ENCODE assay signal across 10 cellular contexts in the genomic region with DNA sequence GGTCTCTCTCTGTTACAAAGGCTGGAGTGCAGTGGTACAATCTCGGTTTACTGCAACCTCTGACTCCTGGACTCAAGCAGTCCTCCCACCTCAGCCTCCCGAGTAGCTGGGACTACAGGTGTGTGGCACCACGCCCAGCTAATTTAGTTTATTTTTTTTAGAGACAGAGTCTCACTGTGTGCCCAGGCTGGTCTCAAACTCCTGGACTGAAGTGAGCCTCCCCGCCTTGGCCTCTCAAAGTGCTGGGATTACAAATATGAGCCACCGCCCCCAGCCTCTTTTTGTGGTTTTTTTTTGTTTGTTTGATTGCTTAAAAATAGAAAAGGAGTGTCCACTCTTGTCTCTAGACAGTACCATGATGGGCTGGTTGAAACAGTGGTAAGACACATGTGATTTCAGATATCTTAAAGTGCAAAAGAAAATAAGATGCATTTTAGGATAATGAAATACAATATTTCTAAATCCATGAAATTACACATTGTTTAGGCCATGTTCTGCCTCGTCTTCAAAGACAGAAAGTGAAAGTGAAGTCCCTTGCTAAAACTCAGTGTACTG. TPM values are rescaled to one million over a fixed set of nuclear protein-coding genes. Genes with fewer than 3 reads are reported as not detected.
A peak's percentile ranks its signal among the peaks of the same experiment; 100 is the strongest.
DNase-seq lines count a peak whose midpoint lies in the region; ATAC-seq, FAIRE-seq and TF ChIP-seq lines count a peak whose summit lies in the region.
"Had no signal": no experiment of that assay in that cellular context is flagged by ENCODE, and none has a peak within 500 bp of the region (broad histone marks: within the 10 kb centered on the region; RNA-seq: fewer than 3 reads in every experiment).

No MANE protein-coding gene starts in this region.

- TF ChIP-seq POLR2A in K562 (conservative IDR thresholded peaks at IDR 0.05), result no peak

- DNase-seq in activated naive CD4-positive, alpha-beta T cell treated with anti-CD3 and anti-CD28 coated beads for 36 hours, result no peak
- no peak for DNase-seq in activated naive CD4-positive, alpha-beta T cell (lab: John Stamatoyannopoulos, UW)
- no peak for DNase-seq in K562 (ENCODE audit: extremely low read depth in 1 of 4, low spot score in 3 of 4)
- DNase-seq in mesothelial cell of epicardium (ENCODE audit: low spot score in 2 of 2, unreplicated experiment in 2 of 2), result no peak
- DNase-seq in type B pancreatic cell (ENCODE audit: extremely low spot score, unreplicated experiment), result no peak
- DNase-seq in neuronal stem cell (ENCODE audit: low spot score), result no peak
- DNase-seq: NCI-H446 treated with DMSO at 0.1 percent for 48 hours had no signal

- no peak overlapping the region for H2BK15ac ChIP-seq in neuronal stem cell (ENCODE audit: low read length)

- no TSS peak for BruUV-seq in K562 (replicated peaks; lab: Mats Ljungman, UMichigan)

- H3K36me3 ChIP-seq in K562 (ENCODE audit: control insufficient read depth, insufficient read depth, low read length) (peaks cover 21% of the 10 kb centered on the region), neuronal stem cell (replicated peaks in 1 of 2; ENCODE audit: control insufficient read depth in 2 of 2, insufficient read depth in 2 of 2, low read length in 2 of 2) (no peaks in the 10 kb centered on the region)

- TF ChIP-seq RAD21 in K562 (CRISPR knock-in tag; conservative IDR thresholded peaks at IDR 0.05 in 1 of 2, IDR thresholded peaks at IDR 0.05 in 1 of 2), result no peak

- no peak overlapping the region for H2BK12ac ChIP-seq in neuronal stem cell (ENCODE audit: low read length)

- H4K8ac ChIP-seq in neuronal stem cell (ENCODE audit: low read depth, low read length), result no peak overlapping the region

- H3K14ac ChIP-seq in neuronal stem cell (ENCODE audit: low read length), result no peak overlapping the region

- no peak overlapping the region for H3K18ac ChIP-seq in neuronal stem cell (ENCODE audit: low read length)

- intact Hi-C loops in activated naive CD4-positive, alpha-beta T cell treated with anti-CD3 and anti-CD28 coated beads for 36 hours (cut with micrococcal nuclease), result loop anchor here (1.0 kb wide), 3 partner anchors 26 to 44 kb away; a partner anchor contains a TSS
- intact Hi-C loops in K562 (cut with micrococcal nuclease), result loop anchor here (5.0 kb wide), 1 partner anchor 37 kb away; no protein-coding TSS in a partner anchor

- POLR2A ChIA-PET in K562 (lab: Yijun Ruan, JAX), result interaction anchor here (0.6 to 3.2 kb wide), 8 partner anchors 8 to 508 kb away, joined by 3 to 19 read pairs (median 4); no protein-coding TSS in a partner anchor

- no peak overlapping the region for H4K91ac ChIP-seq in neuronal stem cell (ENCODE audit: low read depth, low read length, poor library complexity)

- ATAC-seq in K562, result no peak
- ATAC-seq in GM21381 (IDR thresholded peaks at IDR 0.05; ENCODE audit: unreplicated experiment), result no peak
- ATAC-seq in HG03175 (IDR thresholded peaks at IDR 0.05; ENCODE audit: unreplicated experiment), result no peak

- H3K4ac ChIP-seq in neuronal stem cell (ENCODE audit: low read length), result no peak overlapping the region

- H2AFZ ChIP-seq in K562 (ENCODE audit: low read depth, low read length) (peak overlapping the region; percentile 54), neuronal stem cell (ENCODE audit: low read length) (no peak overlapping the region)

- peak overlapping the region; percentile 64 for H3K4me3 Mint-ChIP-seq in activated naive CD4-positive, alpha-beta T cell treated with anti-CD3 and anti-CD28 coated beads for 36 hours
- H3K4me3 Mint-ChIP-seq in mesothelial cell of epicardium (peak overlapping the region; percentile 32), type B pancreatic cell (peak overlapping the region; percentile 71)

- H3K9ac ChIP-seq in K562 (ENCODE audit: insufficient read depth in 1 of 2, low read depth in 2 of 2, low read length in 2 of 2), result peak overlapping the region; percentile 5 to 44; a peak in 3 of 4 replicates
- H3K9ac ChIP-seq in neuronal stem cell (ENCODE audit: low read depth, low read length, poor library complexity), result no peak overlapping the region

- no peak overlapping the region for H3K23ac ChIP-seq in neuronal stem cell (ENCODE audit: low read depth, low read length, poor library complexity)

- TF ChIP-seq CTCF in K562 (IDR thresholded peaks at IDR 0.05 in 2 of 3, conservative IDR thresholded peaks at IDR 0.05 in 1 of 3; ENCODE audit: insufficient read depth in 2 of 3, low read depth in 1 of 3, low read length in 3 of 3) (no peak), mesothelial cell of epicardium (IDR thresholded peaks at IDR 0.05; ENCODE audit: unreplicated experiment) (no peak), type B pancreatic cell (conservative IDR thresholded peaks at IDR 0.05) (no peak)

- 32% methylated on average over 6 of the region's 6 CpGs for WGBS in K562 (ENCODE audit: insufficient coverage, low coverage, missing lambda C conversion rate)
- no CpG with 5 or more reads among the region's 6 CpGs for WGBS in neuronal stem cell (ENCODE audit: extremely low coverage in 2 of 2, insufficient read length in 2 of 2, insufficient replicate concordance in 1 of 2), 2 donors

- in situ Hi-C loops in K562 (cut with MboI), result no loop called here

- H3K36me3 Mint-ChIP-seq in activated naive CD4-positive, alpha-beta T cell treated with anti-CD3 and anti-CD28 coated beads for 36 hours (ENCODE audit: low read depth), result peaks cover 1% of the 10 kb centered on the region
- no peaks in the 10 kb centered on the region for H3K36me3 Mint-ChIP-seq in mesothelial cell of epicardium
- peaks cover 3% of the 10 kb centered on the region for H3K36me3 Mint-ChIP-seq in type B pancreatic cell

- H3K4me2 ChIP-seq in K562 (ENCODE audit: insufficient read depth, low read length), result peak overlapping the region; percentile 77
- no peak overlapping the region for H3K4me2 ChIP-seq in neuronal stem cell (ENCODE audit: insufficient read depth, low read length, poor library complexity, severe bottlenecking)

- no peaks in the 10 kb centered on the region for H3K27me3 Mint-ChIP-seq in activated naive CD4-positive, alpha-beta T cell treated with anti-CD3 and anti-CD28 coated beads for 36 hours (ENCODE audit: low read depth)
- H3K27me3 Mint-ChIP-seq in mesothelial cell of epicardium (ENCODE audit: low read depth) (peaks cover 3% of the 10 kb centered on the region), type B pancreatic cell (no peaks in the 10 kb centered on the region)

- no peak overlapping the region for H2AK5ac ChIP-seq in neuronal stem cell (ENCODE audit: low read depth, low read length)

- peaks cover 27% of the 10 kb centered on the region for H3K79me2 ChIP-seq in K562 (ENCODE audit: control insufficient read depth, insufficient read depth, low read length)

- no peaks in the 10 kb centered on the region for H4K20me1 ChIP-seq in K562 (replicated peaks; ENCODE audit: control insufficient read depth, insufficient read depth, low read length)

- H3K4me1 Mint-ChIP-seq in activated naive CD4-positive, alpha-beta T cell treated with anti-CD3 and anti-CD28 coated beads for 36 hours (ENCODE audit: low read depth), result peaks cover 41% of the 10 kb centered on the region
- H3K4me1 Mint-ChIP-seq in mesothelial cell of epicardium (peaks cover 21% of the 10 kb centered on the region), type B pancreatic cell (ENCODE audit: unreplicated experiment) (peaks cover 29% of the 10 kb centered on the region)

- H3K9me3 ChIP-seq in K562 (replicated peaks; ENCODE audit: control insufficient read depth, insufficient read depth, low read depth, low read length) (0 out of 2 replicates have a peak, but pooled peaks cover 2% of the 10 kb centered on the region), neuronal stem cell (replicated peaks in 1 of 2; ENCODE audit: control insufficient read depth in 2 of 2, insufficient read depth in 1 of 2, low read depth in 1 of 2, low read length in 2 of 2) (no peaks in the 10 kb centered on the region)

- no peak for FAIRE-seq in K562 (lab: Jason Lieb, UNC)

- H3K27ac ChIP-seq in K562 (ENCODE audit: extremely low read depth, low read depth, low read length), result peak overlapping the region; percentile 67
- no peak overlapping the region for H3K27ac ChIP-seq in neuronal stem cell (replicated peaks; ENCODE audit: low read length)
- H3K27ac ChIP-seq: C4-2B had no signal

- no peak overlapping the region for H2BK120ac ChIP-seq in neuronal stem cell (ENCODE audit: low read depth, low read length)

- no peaks in the 10 kb centered on the region for H3K9me1 ChIP-seq in K562 (ENCODE audit: control insufficient read depth, insufficient read depth, low read length)

- TF ChIP-seq EP300 in K562 (IDR thresholded peaks at IDR 0.05; ENCODE audit: low read length), result no peak

- no peaks in the 10 kb centered on the region for H3K79me1 ChIP-seq in neuronal stem cell (ENCODE audit: low read depth, low read length)

- no peaks in the 10 kb centered on the region for H3K27me3 ChIP-seq in K562 (ENCODE audit: control insufficient read depth in 2 of 2, insufficient read depth in 2 of 2, low read length in 2 of 2)
- no peaks in the 10 kb centered on the region for H3K27me3 ChIP-seq in neuronal stem cell (ENCODE audit: control insufficient read depth in 3 of 3, insufficient read depth in 3 of 3, low read depth in 1 of 3, low read length in 3 of 3)

- no peak overlapping the region for H2BK5ac ChIP-seq in neuronal stem cell (ENCODE audit: low read length)

- H3K4me1 ChIP-seq in K562 (replicated peaks in 1 of 2; ENCODE audit: control insufficient read depth in 2 of 2, insufficient read depth in 2 of 2, low read length in 2 of 2) (peaks cover 41 to 48% of the 10 kb centered on the region in 2 experiments), neuronal stem cell (ENCODE audit: control insufficient read depth in 2 of 2, insufficient read depth in 1 of 2, low read depth in 1 of 2, low read length in 2 of 2) (peaks cover 7 to 12% of the 10 kb centered on the region in 2 donors)

- H3K4me3 ChIP-seq in K562, result peak overlapping the region; percentile 3; the same call in 1 of the 2 replicates
- no peak overlapping the region for H3K4me3 ChIP-seq in neuronal stem cell (ENCODE audit: low read length in 2 of 2)

- H3K27ac Mint-ChIP-seq in activated naive CD4-positive, alpha-beta T cell treated with anti-CD3 and anti-CD28 coated beads for 36 hours, result peak overlapping the region; percentile 84
- no peak overlapping the region for H3K27ac Mint-ChIP-seq in mesothelial cell of epicardium
- peak overlapping the region; percentile 32 for H3K27ac Mint-ChIP-seq in type B pancreatic cell

- H3K9me3 Mint-ChIP-seq in activated naive CD4-positive, alpha-beta T cell treated with anti-CD3 and anti-CD28 coated beads for 36 hours, result no peaks in the 10 kb centered on the region
- H3K9me3 Mint-ChIP-seq in mesothelial cell of epicardium (no peaks in the 10 kb centered on the region), type B pancreatic cell (peaks cover 4% of the 10 kb centered on the region)

- CTCF ChIA-PET in activated naive CD4-positive, alpha-beta T cell treated with anti-CD3 and anti-CD28 coated beads for 36 hours (lab: Charles Lee), result interaction anchor here (0.7 to 2.2 kb wide), 5 partner anchors 8 to 94 kb away, joined by 3 to 9 read pairs (median 6); no protein-coding TSS in a partner anchor
- CTCF ChIA-PET in K562 (lab: Yijun Ruan, JAX; ENCODE audit: low intra/inter-chr PET ratio), result no interaction called here

RNA-seq across cellular contexts. Expression of a gene that starts 27.4 kb away (rescaled TPM):
- 1 to 10 TPM; 9.7 to 9.8 TPM for total RNA-seq in activated naive CD4-positive, alpha-beta T cell treated with anti-CD3 and anti-CD28 coated beads for 36 hours
- total RNA-seq in K562 (2011; cell fraction: chromatin; rRNA removed; ENCODE audit: low replicate concordance), result 51.3 and 93.2 TPM in 2 replicates
- total RNA-seq in K562 (2011; cell fraction: nucleolus; rRNA removed), result 39.2 and 39.4 TPM in 2 replicates
- total RNA-seq in K562 (2011; cell fraction: nucleoplasm; rRNA removed), result 29.0 and 33.3 TPM in 2 replicates
- 11.0 and 11.2 TPM in 2 replicates for total RNA-seq in K562 (2014; rRNA removed)
- total RNA-seq in K562 (2014; rRNA removed; fragmentation: Illumina TruSeq; extraction: Trizol), result 6.1 and 10.3 TPM in 2 replicates
- total RNA-seq in K562 (2015; rRNA removed; fragmentation: Illumina TruSeq; extraction: Trizol), result 9.3 and 9.7 TPM in 2 replicates
- total RNA-seq in K562 (2021), result 13.7 and 14.7 TPM in 2 replicates
- polyA plus RNA-seq in K562 (2011; rRNA removed), result 6.9 and 8.6 TPM in 2 replicates
- 4.0 and 9.6 TPM in 2 replicates for polyA plus RNA-seq in K562 (2011; cell fraction: cytosol; rRNA removed)
- 6.8 and 12.9 TPM in 2 replicates for polyA plus RNA-seq in K562 (2011; cell fraction: nucleus; rRNA removed)
- polyA plus RNA-seq in K562 (2012), result 10.5 and 13.3 TPM in 2 replicates
- 10.1 and 12.6 TPM in 2 replicates for polyA plus RNA-seq in K562 (2014; fragmentation: Illumina TruSeq; extraction: Trizol)
- polyA plus RNA-seq in K562 (2014; fragmentation: Nextera tagmentation; extraction: Ambion mirVana), result under 1 TPM; 0.18 to 0.36 TPM
- polyA plus RNA-seq in K562 (2014; rRNA removed), result 9.8 and 10.2 TPM in 2 replicates
- polyA minus RNA-seq in K562 (2011; rRNA and poly(A)+ RNA removed), result 7.7 and 17.3 TPM in 2 replicates
- polyA minus RNA-seq in K562 (2011; cell fraction: cytosol; rRNA and poly(A)+ RNA removed), result 5.1 and 6.4 TPM in 2 replicates
- 9.6 and 11.7 TPM in 2 replicates for polyA minus RNA-seq in K562 (2011; cell fraction: nucleus; rRNA and poly(A)+ RNA removed)
- total RNA-seq in mesothelial cell of epicardium, result 6.0 to 7.5 TPM (median 6.8 TPM) in 3 replicates
- total RNA-seq in type B pancreatic cell (ENCODE audit: low replicate concordance), result 12.9 and 30.4 TPM in 2 replicates
- 4.4 TPM for polyA plus RNA-seq in neuronal stem cell (2013, experiment 1 of 2)
- polyA plus RNA-seq in neuronal stem cell (2013, experiment 2 of 2), result 5.5 TPM

RNA-seq across cellular contexts. Expression of a gene that starts 43.7 kb away (rescaled TPM):
- total RNA-seq in activated naive CD4-positive, alpha-beta T cell treated with anti-CD3 and anti-CD28 coated beads for 36 hours, result 10 to 100 TPM; 16.6 to 17.9 TPM
- total RNA-seq in K562 (2011; cell fraction: chromatin; rRNA removed; ENCODE audit: low replicate concordance), result 116 and 182 TPM in 2 replicates
- total RNA-seq in K562 (2011; cell fraction: nucleolus; rRNA removed), result 70.2 and 72.6 TPM in 2 replicates
- total RNA-seq in K562 (2011; cell fraction: nucleoplasm; rRNA removed), result 82.7 and 89.1 TPM in 2 replicates
- 37.4 and 42.5 TPM in 2 replicates for total RNA-seq in K562 (2014; rRNA removed)
- total RNA-seq in K562 (2014; rRNA removed; fragmentation: Illumina TruSeq; extraction: Trizol), result 37.2 and 38.1 TPM in 2 replicates
- 44.5 and 44.6 TPM in 2 replicates for total RNA-seq in K562 (2015; rRNA removed; fragmentation: Illumina TruSeq; extraction: Trizol)
- 45.7 and 47.0 TPM in 2 replicates for total RNA-seq in K562 (2021)
- polyA plus RNA-seq in K562 (2011; rRNA removed), result 36.5 and 42.5 TPM in 2 replicates
- 43.9 and 59.7 TPM in 2 replicates for polyA plus RNA-seq in K562 (2011; cell fraction: cytosol; rRNA removed)
- polyA plus RNA-seq in K562 (2011; cell fraction: nucleus; rRNA removed), result 78.8 and 96.8 TPM in 2 replicates
- polyA plus RNA-seq in K562 (2012), result 37.6 and 39.5 TPM in 2 replicates
- polyA plus RNA-seq in K562 (2014; fragmentation: Illumina TruSeq; extraction: Trizol), result 48.2 and 49.7 TPM in 2 replicates
- 1 to 10 TPM; 1.7 to 1.8 TPM for polyA plus RNA-seq in K562 (2014; fragmentation: Nextera tagmentation; extraction: Ambion mirVana)
- 31.3 and 39.8 TPM in 2 replicates for polyA plus RNA-seq in K562 (2014; rRNA removed)
- 22.4 and 22.5 TPM in 2 replicates for polyA minus RNA-seq in K562 (2011; rRNA and poly(A)+ RNA removed)
- polyA minus RNA-seq in K562 (2011; cell fraction: cytosol; rRNA and poly(A)+ RNA removed), result 14.8 and 19.9 TPM in 2 replicates
- 17.2 and 23.5 TPM in 2 replicates for polyA minus RNA-seq in K562 (2011; cell fraction: nucleus; rRNA and poly(A)+ RNA removed)
- 45.4 to 47.9 TPM (median 45.7 TPM) in 3 replicates for total RNA-seq in mesothelial cell of epicardium
- total RNA-seq in type B pancreatic cell (ENCODE audit: low replicate concordance), result 47.1 and 55.0 TPM in 2 replicates
- polyA plus RNA-seq in neuronal stem cell (2013, experiment 1 of 2), result 32.5 TPM
- polyA plus RNA-seq in neuronal stem cell (2013, experiment 2 of 2), result 32.9 TPM

RNA-seq across cellular contexts. Expression of a gene that starts 57.2 kb away (rescaled TPM):
- not detected for total RNA-seq in activated naive CD4-positive, alpha-beta T cell treated with anti-CD3 and anti-CD28 coated beads for 36 hours
- not detected in 2 replicates for total RNA-seq in K562 (2011; cell fraction: chromatin; rRNA removed; ENCODE audit: low replicate concordance)
- not detected in 2 replicates for total RNA-seq in K562 (2011; cell fraction: nucleolus; rRNA removed)
- not detected in 2 replicates for total RNA-seq in K562 (2011; cell fraction: nucleoplasm; rRNA removed)
- total RNA-seq in K562 (2014; rRNA removed) (not detected in 2 replicates), K562 (2014; rRNA removed; fragmentation: Illumina TruSeq; extraction: Trizol) (not detected in 2 replicates), K562 (2015; rRNA removed; fragmentation: Illumina TruSeq; extraction: Trizol) (not detected in 2 replicates), K562 (2021) (not detected in 2 replicates), mesothelial cell of epicardium (not detected in 3 replicates), type B pancreatic cell (ENCODE audit: low replicate concordance) (1.3 and 4.9 TPM in 2 replicates)
- polyA plus RNA-seq in K562 (2011; rRNA removed) (not detected in 2 replicates), K562 (2014; fragmentation: Illumina TruSeq; extraction: Trizol) (not detected in 2 replicates), K562 (2014; fragmentation: Nextera tagmentation; extraction: Ambion mirVana) (not detected), K562 (2014; rRNA removed) (not detected in 2 replicates)
- not detected in 2 replicates for polyA plus RNA-seq in K562 (2011; cell fraction: cytosol; rRNA removed)
- polyA plus RNA-seq in K562 (2011; cell fraction: nucleus; rRNA removed), result not detected in 2 replicates
- not detected in 2 replicates for polyA plus RNA-seq in K562 (2012)
- polyA minus RNA-seq in K562 (2011; rRNA and poly(A)+ RNA removed), result not detected in 2 replicates
- not detected in 2 replicates for polyA minus RNA-seq in K562 (2011; cell fraction: cytosol; rRNA and poly(A)+ RNA removed)
- polyA minus RNA-seq in K562 (2011; cell fraction: nucleus; rRNA and poly(A)+ RNA removed), result not detected in 2 replicates
- polyA plus RNA-seq in neuronal stem cell (2013, experiment 1 of 2), result 0.45 TPM
- 0.51 TPM for polyA plus RNA-seq in neuronal stem cell (2013, experiment 2 of 2)
